In the genomic region with DNA sequence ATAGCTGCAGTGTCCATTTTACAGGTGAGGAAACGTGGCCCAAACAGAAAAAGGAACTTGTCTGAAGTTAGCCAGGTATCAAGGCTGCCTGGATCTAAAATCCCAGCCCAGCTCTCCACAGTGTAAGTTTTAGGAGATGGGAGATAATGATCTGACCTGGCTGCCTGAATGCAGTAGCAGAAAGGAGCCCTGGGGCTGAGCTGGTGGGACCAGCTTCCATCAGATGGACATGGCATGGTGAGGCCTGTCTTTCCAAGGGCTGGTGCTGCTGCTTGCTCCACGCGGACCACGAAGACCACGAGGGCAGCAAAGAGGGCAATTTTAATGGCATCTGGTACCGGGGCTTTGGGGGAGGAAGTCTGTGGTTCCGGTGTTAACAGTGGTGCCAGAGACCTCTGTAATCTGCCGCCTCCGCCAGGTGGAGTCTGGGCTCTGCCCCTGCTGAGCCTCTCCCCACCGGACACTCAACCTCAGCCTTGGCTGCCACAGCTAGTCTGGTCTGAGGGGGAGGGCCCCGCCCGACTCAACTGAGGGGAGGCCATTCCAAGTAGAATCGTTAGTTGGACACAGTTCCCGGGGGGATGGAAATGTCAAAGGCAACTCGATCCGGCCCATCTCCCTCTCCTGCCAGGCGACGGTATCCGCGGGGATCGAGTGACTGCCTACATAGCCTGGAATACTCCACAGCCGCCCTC, we compare ENCODE assay signal across 1 cellular context.
TF ChIP-seq lines count a peak whose summit lies in the region.

No MANE protein-coding gene starts in this region.

TF ChIP-seq in HepG2, 621 proteins besides CTCF, POLR2A, EP300 and RAD21 (continued from another document and continues in another):
- TF ChIP-seq ZNF318 (CRISPR knock-in tag; IDR thresholded peaks at IDR 0.05) = no peak
- peak; percentile 31; the same call in 1 of the 2 replicates for TF ChIP-seq ZBTB7B (CRISPR knock-in tag; IDR thresholded peaks at IDR 0.05)
- TF ChIP-seq ZNF143 (CRISPR knock-in tag; IDR thresholded peaks at IDR 0.05) = no peak
- TF ChIP-seq MBD4 (IDR thresholded peaks at IDR 0.05; ENCODE audit: borderline replicate concordance, low read length) = no peak
- TF ChIP-seq NFATC3 (CRISPR knock-in tag; IDR thresholded peaks at IDR 0.05) = no peak
- TF ChIP-seq REPIN1 (CRISPR knock-in tag; IDR thresholded peaks at IDR 0.05; ENCODE audit: borderline replicate concordance, low read depth) = no peak
- TF ChIP-seq TCF7L2 (IDR thresholded peaks at IDR 0.05; ENCODE audit: low read depth, low read length) = no peak
- no peak for TF ChIP-seq PCBP2 (optimal IDR thresholded peaks at IDR 0.05; ENCODE audit: low read depth, low read length, poor library complexity, severe bottlenecking)
- no peak for TF ChIP-seq RFX1 (IDR thresholded peaks at IDR 0.05)
- TF ChIP-seq SOX13 (IDR thresholded peaks at IDR 0.05) = no peak
- peak in 1 of 2 experiments; percentile 28; a peak in 1 of 4 replicates for TF ChIP-seq SOX13 (CRISPR knock-in tag; conservative IDR thresholded peaks at IDR 0.05 in 1 of 2, IDR thresholded peaks at IDR 0.05 in 1 of 2)
- no peak for TF ChIP-seq CSRNP1 (CRISPR knock-in tag; IDR thresholded peaks at IDR 0.05)
- TF ChIP-seq HNRNPL (IDR thresholded peaks at IDR 0.05; ENCODE audit: low read depth, low read length) = 0 out of 2 replicates have a peak, but pooled peaks have one; percentile 43
- no peak for TF ChIP-seq ARID5B (CRISPR knock-in tag; IDR thresholded peaks at IDR 0.05)
- TF ChIP-seq ZNF343 (CRISPR knock-in tag; IDR thresholded peaks at IDR 0.05) = no peak
- TF ChIP-seq ZNF234 (CRISPR knock-in tag; conservative IDR thresholded peaks at IDR 0.05) = no peak
- peak; percentile 58; the same call in 1 of the 2 replicates for TF ChIP-seq PATZ1 (CRISPR knock-in tag; IDR thresholded peaks at IDR 0.05)
- peak; percentile 6; the same call in 1 of the 2 replicates for TF ChIP-seq KDM5B (CRISPR knock-in tag; IDR thresholded peaks at IDR 0.05; ENCODE audit: borderline replicate concordance)
- no peak for TF ChIP-seq NFE2L1 (CRISPR knock-in tag; IDR thresholded peaks at IDR 0.05; ENCODE audit: borderline replicate concordance)
- peak; percentile 8 for TF ChIP-seq TEAD3 (CRISPR knock-in tag; optimal IDR thresholded peaks at IDR 0.05; ENCODE audit: borderline replicate concordance)
- TF ChIP-seq, protein P1, sequence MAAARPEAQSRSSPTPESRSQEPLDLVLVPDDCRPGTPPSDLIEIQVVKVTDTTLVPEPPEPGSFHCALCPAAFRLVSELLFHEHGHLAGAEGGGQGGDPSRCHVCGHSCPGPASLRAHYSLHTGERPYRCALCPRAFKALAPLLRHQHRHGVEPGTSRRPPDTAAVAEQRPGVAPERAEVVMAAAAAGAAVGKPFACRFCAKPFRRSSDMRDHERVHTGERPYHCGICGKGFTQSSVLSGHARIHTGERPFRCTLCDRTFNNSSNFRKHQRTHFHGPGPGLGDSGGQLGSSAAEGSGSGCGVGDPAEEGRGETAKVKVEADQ (CRISPR knock-in tag; IDR thresholded peaks at IDR 0.05; ENCODE audit: borderline replicate concordance) = 0 out of 2 replicates have a peak, but pooled peaks have one; percentile 41
- TF ChIP-seq KMT2B (CRISPR knock-in tag; IDR thresholded peaks at IDR 0.05) = no peak
- TF ChIP-seq XRCC5 (optimal IDR thresholded peaks at IDR 0.05; ENCODE audit: low read length) = no peak
- no peak for TF ChIP-seq ZBTB20 (CRISPR knock-in tag; IDR thresholded peaks at IDR 0.05; ENCODE audit: borderline replicate concordance, low read depth)
- TF ChIP-seq ZNF772 (CRISPR knock-in tag; IDR thresholded peaks at IDR 0.05) = no peak
- TF ChIP-seq RFXAP (CRISPR knock-in tag; IDR thresholded peaks at IDR 0.05; ENCODE audit: borderline replicate concordance) = no peak
- TF ChIP-seq, protein P2, sequence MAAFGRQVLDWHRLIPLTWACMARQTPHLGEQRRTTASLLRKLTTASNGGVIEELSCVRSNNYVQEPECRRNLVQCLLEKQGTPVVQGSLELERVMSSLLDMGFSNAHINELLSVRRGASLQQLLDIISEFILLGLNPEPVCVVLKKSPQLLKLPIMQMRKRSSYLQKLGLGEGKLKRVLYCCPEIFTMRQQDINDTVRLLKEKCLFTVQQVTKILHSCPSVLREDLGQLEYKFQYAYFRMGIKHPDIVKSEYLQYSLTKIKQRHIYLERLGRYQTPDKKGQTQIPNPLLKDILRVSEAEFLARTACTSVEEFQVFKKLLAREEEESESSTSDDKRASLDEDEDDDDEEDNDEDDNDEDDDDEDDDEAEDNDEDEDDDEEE (CRISPR knock-in tag; IDR thresholded peaks at IDR 0.05) = no peak
- TF ChIP-seq RAD51 (IDR thresholded peaks at IDR 0.05; ENCODE audit: borderline replicate concordance) = no peak
- TF ChIP-seq ZBTB21 (CRISPR knock-in tag; IDR thresholded peaks at IDR 0.05) = no peak
- 0 out of 2 replicates have a peak, but pooled peaks have one; percentile 36 for TF ChIP-seq ZNF703 (CRISPR knock-in tag; IDR thresholded peaks at IDR 0.05; ENCODE audit: borderline replicate concordance)
- TF ChIP-seq MZF1 (CRISPR knock-in tag; IDR thresholded peaks at IDR 0.05; ENCODE audit: borderline replicate concordance) = no peak
- TF ChIP-seq SALL1 (CRISPR knock-in tag; IDR thresholded peaks at IDR 0.05) = peak; percentile 26; the same call in 1 of the 2 replicates
- TF ChIP-seq CENPBD1 (CRISPR knock-in tag; IDR thresholded peaks at IDR 0.05; ENCODE audit: borderline replicate concordance, low read depth) = no peak
- TF ChIP-seq MAZ (IDR thresholded peaks at IDR 0.05; ENCODE audit: borderline replicate concordance, low read depth, low read length) = no peak
- no peak for TF ChIP-seq MAZ (CRISPR knock-in tag; IDR thresholded peaks at IDR 0.05; ENCODE audit: low read depth)
- TF ChIP-seq SMARCC2 (IDR thresholded peaks at IDR 0.05) = no peak
- TF ChIP-seq MYC (CRISPR knock-in tag; IDR thresholded peaks at IDR 0.05; ENCODE audit: borderline replicate concordance) = 0 out of 2 replicates have a peak, but pooled peaks have one; percentile 16
